Comparison of ENCODE assay signal across 8 cellular contexts in the genomic region with DNA sequence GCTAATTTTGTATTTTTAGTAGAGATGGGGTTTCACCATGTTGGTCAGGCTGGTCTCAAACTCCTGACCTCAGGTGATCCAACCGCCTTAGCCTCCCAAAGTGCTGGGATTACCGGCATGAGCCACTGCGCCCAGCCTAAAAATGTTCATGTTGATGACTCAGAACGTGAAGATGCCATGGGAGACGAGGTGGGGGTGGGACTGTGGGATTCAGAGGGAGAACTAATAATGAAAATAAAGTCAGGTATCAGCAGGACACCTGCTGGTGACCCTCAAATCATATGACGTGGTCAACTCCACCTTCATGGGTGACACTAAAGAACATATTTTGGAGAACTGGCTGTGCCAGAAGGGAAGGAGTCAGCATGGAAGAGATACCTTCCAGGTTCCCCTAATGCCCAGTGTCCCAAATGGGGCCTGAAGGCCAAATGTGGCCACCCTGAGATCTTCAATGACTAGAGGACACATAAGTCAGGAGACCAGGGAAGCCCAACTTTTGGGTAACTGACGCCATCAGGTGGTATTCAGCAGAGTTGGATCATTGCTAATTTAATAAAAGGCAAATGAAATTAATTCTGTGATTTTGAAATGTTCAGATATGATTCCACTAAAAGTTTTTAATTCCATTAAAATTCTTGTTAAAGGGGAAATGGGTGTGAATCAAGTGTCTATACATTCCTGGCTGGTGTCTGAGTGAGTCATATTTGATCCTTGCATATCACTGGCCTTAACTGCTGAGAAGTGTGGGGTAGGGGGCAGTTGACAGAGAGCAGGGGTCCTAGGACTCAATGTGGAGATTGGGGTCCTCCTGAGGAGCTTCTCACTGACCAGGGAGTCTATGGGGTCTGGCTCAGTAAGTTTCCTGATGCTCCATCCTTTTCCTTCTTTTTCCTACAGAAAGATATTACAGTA.
A peak's percentile ranks its signal among the peaks of the same experiment; 100 is the strongest.
DNase-seq lines count a peak whose midpoint lies in the region; ATAC-seq and TF ChIP-seq lines count a peak whose summit lies in the region.

No MANE protein-coding gene starts in this region.

- H4K20me1 ChIP-seq in PC-9 (ENCODE audit: insufficient read depth) (no peaks in the 10 kb centered on the region), fibroblast of lung (ENCODE audit: control insufficient read depth, extremely low read depth, insufficient read depth, low read length) (no peaks in the 10 kb centered on the region)

- H3K79me2 ChIP-seq in PC-9 (ENCODE audit: low read depth) (no peaks in the 10 kb centered on the region), fibroblast of lung (ENCODE audit: control insufficient read depth, insufficient read depth, low read length) (no peaks in the 10 kb centered on the region)

- H3K27ac ChIP-seq in PC-9: peak overlapping the region; percentile 7; the same call in 1 of the 2 replicates
- no peak overlapping the region for H3K27ac ChIP-seq in fibroblast of lung (ENCODE audit: insufficient read depth, low read length)

- no peaks in the 10 kb centered on the region for H3K4me1 Mint-ChIP-seq in activated naive CD4-positive, alpha-beta T cell treated with anti-CD3 and anti-CD28 coated beads for 36 hours (ENCODE audit: low read depth)

- H3K9me2 ChIP-seq in PC-9 (ENCODE audit: insufficient read depth): no peaks in the 10 kb centered on the region

- peaks cover 7% of the 10 kb centered on the region; the same call in 1 of the 2 replicates for H3F3A ChIP-seq in PC-9 (ENCODE audit: insufficient read depth, low read depth)

- TF ChIP-seq CTCF in PC-9 (conservative IDR thresholded peaks at IDR 0.05) (peak; percentile 61), fibroblast of lung (conservative IDR thresholded peaks at IDR 0.05 in 1 of 2, IDR thresholded peaks at IDR 0.05 in 1 of 2; ENCODE audit: low read depth in 1 of 2, low read length in 2 of 2) (peak; percentile 45 to 52)

- no peaks in the 10 kb centered on the region for H3K36me3 Mint-ChIP-seq in activated naive CD4-positive, alpha-beta T cell treated with anti-CD3 and anti-CD28 coated beads for 36 hours (ENCODE audit: low read depth)
- no peaks in the 10 kb centered on the region for H3K36me3 Mint-ChIP-seq in activated naive CD4-positive, alpha-beta T cell treated with anti-CD3 and anti-CD28 coated beads, Interleukin-2, amount 50 U/mL, for 72 hours

- CTCF ChIA-PET in activated naive CD4-positive, alpha-beta T cell treated with anti-CD3 and anti-CD28 coated beads for 36 hours (lab: Charles Lee): interaction anchor here (1.0 to 1.4 kb wide), 6 partner anchors 8 to 363 kb away, joined by 3 to 8 read pairs (median 3); no protein-coding TSS in a partner anchor
- CTCF ChIA-PET in PC-9 (lab: Charles Lee): interaction anchor here (0.9 kb wide), 1 partner anchor 499 kb away, joined by 3 read pairs; no protein-coding TSS in a partner anchor

- H3K4me3 ChIP-seq in PC-9 (no peak overlapping the region), fibroblast of lung (replicated peaks in 1 of 4; ENCODE audit: control extremely low read depth in 1 of 4, insufficient read depth in 1 of 4, low read depth in 3 of 4, low read length in 4 of 4) (no peak overlapping the region)

- H3K9me3 ChIP-seq in PC-9 (ENCODE audit: insufficient read depth, low read depth) (no peaks in the 10 kb centered on the region), fibroblast of lung (ENCODE audit: control insufficient read depth, insufficient read depth, low read depth, low read length) (no peaks in the 10 kb centered on the region)

- BruUV-seq in PC-9 (replicated peaks; lab: Mats Ljungman, UMichigan): no TSS peak

- no peaks in the 10 kb centered on the region for H3K9me3 Mint-ChIP-seq in activated naive CD4-positive, alpha-beta T cell treated with anti-CD3 and anti-CD28 coated beads for 36 hours
- no peaks in the 10 kb centered on the region for H3K9me3 Mint-ChIP-seq in activated naive CD4-positive, alpha-beta T cell treated with anti-CD3 and anti-CD28 coated beads, Interleukin-2, amount 50 U/mL, for 72 hours

- DNase-seq in activated naive CD4-positive, alpha-beta T cell treated with anti-CD3 and anti-CD28 coated beads for 36 hours: peak; percentile 26
- no peak for DNase-seq in activated naive CD4-positive, alpha-beta T cell treated with anti-CD3 and anti-CD28 coated beads, Interleukin-2, amount 50 U/mL, for 72 hours (ENCODE audit: low spot score in 2 of 2)
- DNase-seq in PC-9 (peak; percentile 53 to 57), fibroblast of lung (ENCODE audit: low read depth in 2 of 2) (peak in 1 of 2 donors; percentile 73), stromal cell of bone marrow (ENCODE audit: low read depth) (peak; percentile 45), GM19238 (ENCODE audit: insufficient read length, low spot score) (no peak), mucosa of gallbladder (ENCODE audit: low spot score) (no peak)

- H2AFZ ChIP-seq in PC-9: no peak overlapping the region
- H2AFZ ChIP-seq in fibroblast of lung (ENCODE audit: low read length): no peak overlapping the region

- no peak overlapping the region for H3K9ac ChIP-seq in fibroblast of lung (ENCODE audit: insufficient read depth, low read length)

- no peaks in the 10 kb centered on the region for H3K36me3 ChIP-seq in PC-9 (ENCODE audit: low read depth)
- no peaks in the 10 kb centered on the region for H3K36me3 ChIP-seq in fibroblast of lung (ENCODE audit: control insufficient read depth, insufficient read depth, low read length)

- intact Hi-C loops in activated naive CD4-positive, alpha-beta T cell treated with anti-CD3 and anti-CD28 coated beads for 36 hours (cut with micrococcal nuclease): loop anchor here (1.0 kb wide), 2 partner anchors 291 to 362 kb away; no protein-coding TSS in a partner anchor
- intact Hi-C loops in PC-9 (cut with micrococcal nuclease; ENCODE audit: unreplicated experiment): loop anchor here (1.0 to 10.0 kb wide), 4 partner anchors 88 to 1298 kb away; no protein-coding TSS in a partner anchor

- H3K27ac Mint-ChIP-seq in activated naive CD4-positive, alpha-beta T cell treated with anti-CD3 and anti-CD28 coated beads for 36 hours: no peak overlapping the region
- H3K27ac Mint-ChIP-seq in activated naive CD4-positive, alpha-beta T cell treated with anti-CD3 and anti-CD28 coated beads, Interleukin-2, amount 50 U/mL, for 72 hours: no peak overlapping the region

- ATAC-seq in activated naive CD4-positive, alpha-beta T cell treated with anti-CD3 and anti-CD28 coated beads, Interleukin-2, amount 50 U/mL, for 72 hours: no peak
- no peak for ATAC-seq in GM18907 (IDR thresholded peaks at IDR 0.05; ENCODE audit: unreplicated experiment)

- H3K4me1 ChIP-seq in PC-9 (replicated peaks; ENCODE audit: insufficient read depth): peaks cover 38% of the 10 kb centered on the region
- H3K4me1 ChIP-seq in fibroblast of lung (ENCODE audit: control insufficient read depth, extremely low read depth, insufficient read depth, low read length): peaks cover 5% of the 10 kb centered on the region

- H3K27me3 ChIP-seq in PC-9 (ENCODE audit: insufficient read depth, low read depth): no peaks in the 10 kb centered on the region
- H3K27me3 ChIP-seq in fibroblast of lung (ENCODE audit: control insufficient read depth, insufficient read depth, low read length): no peaks in the 10 kb centered on the region

- H3K27me3 Mint-ChIP-seq in activated naive CD4-positive, alpha-beta T cell treated with anti-CD3 and anti-CD28 coated beads for 36 hours (ENCODE audit: low read depth): no peaks in the 10 kb centered on the region

- H3K4me2 ChIP-seq in PC-9 (no peak overlapping the region), fibroblast of lung (ENCODE audit: extremely low read depth, insufficient read depth, low read length) (no peak overlapping the region)

- POLR2A ChIA-PET in PC-9 (lab: Charles Lee; ENCODE audit: unreplicated experiment): interaction anchor here (0.7 kb wide), 1 partner anchor 88 kb away, joined by 4 read pairs; no protein-coding TSS in a partner anchor

- H3K4me3 Mint-ChIP-seq in activated naive CD4-positive, alpha-beta T cell treated with anti-CD3 and anti-CD28 coated beads for 36 hours: no peak overlapping the region

Comparison
In these comparisons a context has a peak if more than half of its experiments do, and no peak if none do; other contexts are left out.
1. DNase-seq: peak in activated naive CD4-positive, alpha-beta T cell treated with anti-CD3 and anti-CD28 coated beads for 36 hours (single experiment), PC-9 (2 of 2) and stromal cell of bone marrow (single experiment); none in activated naive CD4-positive, alpha-beta T cell treated with anti-CD3 and anti-CD28 coated beads, Interleukin-2, amount 50 U/mL, for 72 hours (0 of 2), GM19238 (single experiment) and mucosa of gallbladder (single experiment).